ENCODE assay signal across 10 cellular contexts in the genomic region with DNA sequence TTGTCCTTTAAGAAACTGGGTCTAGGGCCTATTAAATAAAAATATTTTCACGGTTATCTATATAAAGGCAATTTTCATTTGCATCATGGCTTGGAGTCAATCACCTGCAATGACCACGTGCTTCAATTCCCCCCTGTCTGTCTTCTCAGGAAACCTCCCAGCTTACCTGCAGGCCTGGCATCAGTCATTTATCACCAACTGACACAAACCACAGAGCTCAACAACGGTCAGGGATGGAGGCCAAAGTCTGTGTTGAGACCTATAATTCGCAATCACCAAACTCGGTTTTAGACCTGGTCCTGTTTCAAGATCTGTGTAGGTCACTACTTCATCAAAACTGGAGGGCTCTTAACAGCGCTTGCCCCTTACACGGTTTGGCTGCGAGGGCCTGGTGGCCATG.
DNase-seq lines count a peak whose midpoint lies in the region; ATAC-seq and TF ChIP-seq lines count a peak whose summit lies in the region.
"Had no signal": no experiment of that assay in that cellular context is flagged by ENCODE, and none has a peak within 500 bp of the region (broad histone marks: within the 10 kb centered on the region; RNA-seq: fewer than 3 reads in every experiment).

No MANE protein-coding gene starts in this region.

- peak overlapping the region; percentile 75 for H3K4me3 ChIP-seq in BLaER1

- no peak for DNase-seq in T-helper 2 cell treated with Interferon-gamma antibody and Interleukin-4, amounts not matched to agents 5 μg/mL and 100 μg/mL, for 36 hours (ENCODE audit: low spot score)
- DNase-seq in memory B cell (ENCODE audit: low spot score in 2 of 2) (no peak), NCI-H2171 (lab: John Stamatoyannopoulos, UW) (no peak), ecto neural progenitor cell (ENCODE audit: low spot score) (no peak)
- DNase-seq in stimulated activated CD4-positive, alpha-beta T cell treated with anti-CD3 and anti-CD28 coated beads, Interleukin-1b, Interleukin-23, amount 100 ng/mL, for 48 hours, result no peak
- DNase-seq: DND-41, upper lobe of right lung had no signal

- H3K27ac Mint-ChIP-seq in T-helper 2 cell treated with Interferon-gamma antibody and Interleukin-4, amounts not matched to agents 5 μg/mL and 100 μg/mL, for 36 hours, result peak overlapping the region; percentile 62
- H3K27ac Mint-ChIP-seq in memory B cell, result peak overlapping the region; percentile 84

- peaks cover 30% of the 10 kb centered on the region for H3K4me1 ChIP-seq in BLaER1
- H3K4me1 ChIP-seq: upper lobe of right lung had no signal

- peaks cover 13% of the 10 kb centered on the region for H3K36me3 Mint-ChIP-seq in T-helper 2 cell treated with Interferon-gamma antibody and Interleukin-4, amounts not matched to agents 5 μg/mL and 100 μg/mL, for 36 hours (ENCODE audit: low read depth)
- H3K36me3 Mint-ChIP-seq in memory B cell, result peaks cover 2% of the 10 kb centered on the region

- H3K9ac ChIP-seq in BLaER1, result no peak overlapping the region

- H3K9me3 Mint-ChIP-seq in T-helper 2 cell treated with Interferon-gamma antibody and Interleukin-4, amounts not matched to agents 5 μg/mL and 100 μg/mL, for 36 hours, result no peaks in the 10 kb centered on the region
- no peaks in the 10 kb centered on the region for H3K9me3 Mint-ChIP-seq in memory B cell

- peaks cover 8% of the 10 kb centered on the region; the same call in 1 of the 2 replicates for H3K27me3 ChIP-seq in BLaER1
- H3K27me3 ChIP-seq: upper lobe of right lung had no signal

- H3K27ac ChIP-seq in BLaER1, result no peak overlapping the region
- H3K27ac ChIP-seq: upper lobe of right lung had no signal

- no peaks in the 10 kb centered on the region for H4K20me1 ChIP-seq in BLaER1

- peaks cover 18% of the 10 kb centered on the region for H3K9me3 ChIP-seq in BLaER1
- H3K9me3 ChIP-seq: upper lobe of right lung had no signal

- no peaks in the 10 kb centered on the region for H3K27me3 Mint-ChIP-seq in T-helper 2 cell treated with Interferon-gamma antibody and Interleukin-4, amounts not matched to agents 5 μg/mL and 100 μg/mL, for 36 hours (ENCODE audit: low read depth)
- no peaks in the 10 kb centered on the region for H3K27me3 Mint-ChIP-seq in memory B cell

- no peaks in the 10 kb centered on the region for H3K36me3 ChIP-seq in BLaER1
- H3K36me3 ChIP-seq: upper lobe of right lung had no signal

- H3K4me1 Mint-ChIP-seq in T-helper 2 cell treated with Interferon-gamma antibody and Interleukin-4, amounts not matched to agents 5 μg/mL and 100 μg/mL, for 36 hours (ENCODE audit: low read depth), result peaks cover 40% of the 10 kb centered on the region
- peaks cover 30% of the 10 kb centered on the region for H3K4me1 Mint-ChIP-seq in memory B cell

- TF ChIP-seq POLR2A in GM19193 (IDR thresholded peaks at IDR 0.05; ENCODE audit: extremely low read depth, insufficient read depth, insufficient read length), result peak; percentile 12

- peak overlapping the region; percentile 84 for H3K4me2 ChIP-seq in BLaER1

- ATAC-seq in memory B cell (ENCODE audit: low read depth) (no peak), HG02973 (IDR thresholded peaks at IDR 0.05; ENCODE audit: unreplicated experiment) (no peak)
- ATAC-seq: upper lobe of right lung had no signal

- H3K4me3 Mint-ChIP-seq in T-helper 2 cell treated with Interferon-gamma antibody and Interleukin-4, amounts not matched to agents 5 μg/mL and 100 μg/mL, for 36 hours, result peak overlapping the region; percentile 97
- peak overlapping the region; percentile 97 for H3K4me3 Mint-ChIP-seq in memory B cell
